In the genomic region with DNA sequence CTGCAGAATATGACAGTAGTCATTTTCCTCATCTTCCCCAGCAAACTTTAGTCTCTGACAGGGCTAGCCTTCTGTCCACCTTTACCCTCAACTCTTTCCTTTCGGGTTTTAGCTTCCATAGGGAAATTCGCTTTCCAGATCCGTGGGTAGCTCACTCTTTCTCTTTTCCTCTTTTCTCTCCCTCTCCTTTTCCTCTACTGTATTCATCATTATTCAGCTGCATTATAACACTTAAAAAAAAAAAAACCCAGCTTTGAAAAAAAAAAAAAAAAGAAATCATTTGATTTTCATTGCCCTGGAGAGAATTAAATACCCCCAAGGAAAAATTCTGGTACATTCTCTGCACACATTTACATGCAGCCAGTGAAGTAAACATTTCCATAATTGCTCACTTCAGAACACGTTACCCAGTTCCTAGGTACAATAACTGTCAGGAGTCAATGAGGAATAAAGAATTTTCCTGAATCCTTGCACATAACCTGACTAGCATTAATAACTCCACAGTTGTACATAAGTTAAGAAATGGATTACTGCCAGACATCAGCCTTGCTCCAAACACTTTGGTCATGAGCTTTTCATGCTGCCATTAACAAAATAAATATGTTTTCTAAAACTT, we compare ENCODE assay signal across 1 cellular context.
A peak's percentile ranks its signal among the peaks of the same experiment; 100 is the strongest.
TF ChIP-seq lines count a peak whose summit lies in the region.

No MANE protein-coding gene starts in this region.

TF ChIP-seq in HEK293, 187 proteins besides CTCF, POLR2A, EP300 and RAD21 (continued from another document):
- TF ChIP-seq ZNF518A (tag by site-specific recombination; conservative IDR thresholded peaks at IDR 0.05; ENCODE audit: low read depth), result no peak
- TF ChIP-seq, protein P1, sequence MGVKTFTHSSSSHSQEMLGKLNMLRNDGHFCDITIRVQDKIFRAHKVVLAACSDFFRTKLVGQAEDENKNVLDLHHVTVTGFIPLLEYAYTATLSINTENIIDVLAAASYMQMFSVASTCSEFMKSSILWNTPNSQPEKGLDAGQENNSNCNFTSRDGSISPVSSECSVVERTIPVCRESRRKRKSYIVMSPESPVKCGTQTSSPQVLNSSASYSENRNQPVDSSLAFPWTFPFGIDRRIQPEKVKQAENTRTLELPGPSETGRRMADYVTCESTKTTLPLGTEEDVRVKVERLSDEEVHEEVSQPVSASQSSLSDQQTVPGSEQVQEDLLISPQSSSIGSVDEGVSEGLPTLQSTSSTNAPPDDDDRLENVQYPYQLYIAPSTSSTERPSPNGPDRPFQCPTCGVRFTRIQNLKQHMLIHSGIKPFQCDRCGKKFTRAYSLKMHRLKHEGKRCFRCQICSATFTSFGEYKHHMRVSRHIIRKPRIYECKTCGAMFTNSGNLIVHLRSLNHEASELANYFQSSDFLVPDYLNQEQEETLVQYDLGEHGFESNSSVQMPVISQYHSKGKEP (tag by site-specific recombination; IDR thresholded peaks at IDR 0.05), result no peak
- no peak for TF ChIP-seq YY2 (tag by site-specific recombination; IDR thresholded peaks at IDR 0.05)
- TF ChIP-seq PRDM10 (tag by site-specific recombination; IDR thresholded peaks at IDR 0.05), result peak; percentile 98
- no peak for TF ChIP-seq ZBTB7A (tag by site-specific recombination; IDR thresholded peaks at IDR 0.05; ENCODE audit: low read depth)
- peak; percentile 13; the same call in 1 of the 2 replicates for TF ChIP-seq PRDM1 (tag by site-specific recombination; IDR thresholded peaks at IDR 0.05)
- no peak for TF ChIP-seq BCL11B (tag by site-specific recombination; IDR thresholded peaks at IDR 0.05; ENCODE audit: low read depth)
- TF ChIP-seq ZNF580 (tag by site-specific recombination; IDR thresholded peaks at IDR 0.05), result no peak
- TF ChIP-seq ZSCAN18 (tag by site-specific recombination; IDR thresholded peaks at IDR 0.05), result no peak
- TF ChIP-seq ZNF830 (tag by site-specific recombination; IDR thresholded peaks at IDR 0.05; ENCODE audit: low read depth), result no peak
